ENCODE assay signal across 1 cellular context in genomic region chr3:70000028-70000410, GRCh38.
TF ChIP-seq lines count a peak whose summit lies in the region.

No MANE protein-coding gene starts in this region.

TF ChIP-seq in GM23338, 12 proteins besides CTCF, POLR2A, EP300 and RAD21 (continued from another document):
- TF ChIP-seq ZNF462 (CRISPR knock-in tag; IDR thresholded peaks at IDR 0.05) (no peak), ETS1 (IDR thresholded peaks at IDR 0.05) (no peak), CREB1 (CRISPR knock-in tag; IDR thresholded peaks at IDR 0.05; ENCODE audit: low read depth) (no peak), JUNB (IDR thresholded peaks at IDR 0.05; ENCODE audit: unreplicated experiment) (no peak), NANOG (IDR thresholded peaks at IDR 0.05; ENCODE audit: borderline replicate concordance) (no peak), ZNF331 (CRISPR knock-in tag; IDR thresholded peaks at IDR 0.05; ENCODE audit: low read depth) (no peak), ZNF114 (CRISPR knock-in tag; IDR thresholded peaks at IDR 0.05) (no peak)
- TF ChIP-seq, protein P1, sequence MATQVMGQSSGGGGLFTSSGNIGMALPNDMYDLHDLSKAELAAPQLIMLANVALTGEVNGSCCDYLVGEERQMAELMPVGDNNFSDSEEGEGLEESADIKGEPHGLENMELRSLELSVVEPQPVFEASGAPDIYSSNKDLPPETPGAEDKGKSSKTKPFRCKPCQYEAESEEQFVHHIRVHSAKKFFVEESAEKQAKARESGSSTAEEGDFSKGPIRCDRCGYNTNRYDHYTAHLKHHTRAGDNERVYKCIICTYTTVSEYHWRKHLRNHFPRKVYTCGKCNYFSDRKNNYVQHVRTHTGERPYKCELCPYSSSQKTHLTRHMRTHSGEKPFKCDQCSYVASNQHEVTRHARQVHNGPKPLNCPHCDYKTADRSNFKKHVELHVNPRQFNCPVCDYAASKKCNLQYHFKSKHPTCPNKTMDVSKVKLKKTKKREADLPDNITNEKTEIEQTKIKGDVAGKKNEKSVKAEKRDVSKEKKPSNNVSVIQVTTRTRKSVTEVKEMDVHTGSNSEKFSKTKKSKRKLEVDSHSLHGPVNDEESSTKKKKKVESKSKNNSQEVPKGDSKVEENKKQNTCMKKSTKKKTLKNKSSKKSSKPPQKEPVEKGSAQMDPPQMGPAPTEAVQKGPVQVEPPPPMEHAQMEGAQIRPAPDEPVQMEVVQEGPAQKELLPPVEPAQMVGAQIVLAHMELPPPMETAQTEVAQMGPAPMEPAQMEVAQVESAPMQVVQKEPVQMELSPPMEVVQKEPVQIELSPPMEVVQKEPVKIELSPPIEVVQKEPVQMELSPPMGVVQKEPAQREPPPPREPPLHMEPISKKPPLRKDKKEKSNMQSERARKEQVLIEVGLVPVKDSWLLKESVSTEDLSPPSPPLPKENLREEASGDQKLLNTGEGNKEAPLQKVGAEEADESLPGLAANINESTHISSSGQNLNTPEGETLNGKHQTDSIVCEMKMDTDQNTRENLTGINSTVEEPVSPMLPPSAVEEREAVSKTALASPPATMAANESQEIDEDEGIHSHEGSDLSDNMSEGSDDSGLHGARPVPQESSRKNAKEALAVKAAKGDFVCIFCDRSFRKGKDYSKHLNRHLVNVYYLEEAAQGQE (IDR thresholded peaks at IDR 0.05; ENCODE audit: unreplicated experiment) = no peak
